In genomic region chr3:43307649-43308048, GRCh38 we compare ENCODE assay signal across 18 cellular contexts. TPM values are rescaled to one million over a fixed set of nuclear protein-coding genes. Genes with fewer than 3 reads are reported as not detected.
A peak's percentile ranks its signal among the peaks of the same experiment; 100 is the strongest.
DNase-seq lines count a peak whose midpoint lies in the region; ATAC-seq lines count a peak whose summit lies in the region.
"Had no signal": no experiment of that assay in that cellular context is flagged by ENCODE, and none has a peak within 500 bp of the region (broad histone marks: within the 10 kb centered on the region; RNA-seq: fewer than 3 reads in every experiment).

No MANE protein-coding gene starts in this region.

- H3K9me3 Mint-ChIP-seq in activated naive CD4-positive, alpha-beta T cell treated with anti-CD3 and anti-CD28 coated beads, Interleukin-2, amount 10 ng/mL, durations not matched to agents 7 days and 5 days, result no peaks in the 10 kb centered on the region
- H3K9me3 Mint-ChIP-seq in central memory CD8-positive, alpha-beta T cell, result no peaks in the 10 kb centered on the region
- H3K9me3 Mint-ChIP-seq in stimulated activated naive B cell treated with anti-CD40 and anti-IgM and Interleukin-4, amounts not matched to agents 10 μg/mL and 1 μg/mL and 100 μg/mL, for 72 hours, result peaks cover 2 to 3% of the 10 kb centered on the region in 2 donors

- no peak overlapping the region for H3K4me3 Mint-ChIP-seq in activated naive CD4-positive, alpha-beta T cell treated with anti-CD3 and anti-CD28 coated beads, Interleukin-2, amount 10 ng/mL, durations not matched to agents 7 days and 5 days
- peak overlapping the region; percentile 68 for H3K4me3 Mint-ChIP-seq in T-helper 17 cell
- H3K4me3 Mint-ChIP-seq in central memory CD8-positive, alpha-beta T cell, result peak overlapping the region; percentile 14
- H3K4me3 Mint-ChIP-seq in stimulated activated naive B cell treated with anti-CD40 and anti-IgM and Interleukin-4, amounts not matched to agents 10 μg/mL and 1 μg/mL and 100 μg/mL, for 72 hours, result peak overlapping the region in 1 of 2 donors; percentile 50

- peak overlapping the region; percentile 39 for H3K27ac Mint-ChIP-seq in activated naive CD4-positive, alpha-beta T cell treated with anti-CD3 and anti-CD28 coated beads, Interleukin-2, amount 10 ng/mL, durations not matched to agents 7 days and 5 days
- peak overlapping the region; percentile 53 for H3K27ac Mint-ChIP-seq in T-helper 17 cell
- peak overlapping the region; percentile 14 for H3K27ac Mint-ChIP-seq in central memory CD8-positive, alpha-beta T cell (ENCODE audit: low read depth)
- peak overlapping the region; percentile 22 for H3K27ac Mint-ChIP-seq in stimulated activated naive B cell treated with anti-CD40 and anti-IgM and Interleukin-4, amounts not matched to agents 10 μg/mL and 1 μg/mL and 100 μg/mL, for 72 hours

- H3K4me1 Mint-ChIP-seq in activated naive CD4-positive, alpha-beta T cell treated with anti-CD3 and anti-CD28 coated beads, Interleukin-2, amount 10 ng/mL, durations not matched to agents 7 days and 5 days, result peaks cover 61% of the 10 kb centered on the region
- peaks cover 56% of the 10 kb centered on the region for H3K4me1 Mint-ChIP-seq in T-helper 17 cell
- peaks cover 67% of the 10 kb centered on the region for H3K4me1 Mint-ChIP-seq in central memory CD8-positive, alpha-beta T cell
- H3K4me1 Mint-ChIP-seq in stimulated activated naive B cell treated with anti-CD40 and anti-IgM and Interleukin-4, amounts not matched to agents 10 μg/mL and 1 μg/mL and 100 μg/mL, for 72 hours, result peaks cover 27 to 61% of the 10 kb centered on the region in 2 donors

- H3K36me3 Mint-ChIP-seq in activated naive CD4-positive, alpha-beta T cell treated with anti-CD3 and anti-CD28 coated beads, Interleukin-2, amount 10 ng/mL, durations not matched to agents 7 days and 5 days, result peaks cover 82% of the 10 kb centered on the region
- peaks cover 17% of the 10 kb centered on the region for H3K36me3 Mint-ChIP-seq in T-helper 17 cell (ENCODE audit: low read depth)
- H3K36me3 Mint-ChIP-seq in central memory CD8-positive, alpha-beta T cell (ENCODE audit: insufficient read depth), result peaks cover 70% of the 10 kb centered on the region
- H3K36me3 Mint-ChIP-seq in stimulated activated naive B cell treated with anti-CD40 and anti-IgM and Interleukin-4, amounts not matched to agents 10 μg/mL and 1 μg/mL and 100 μg/mL, for 72 hours, result peaks cover 32 to 59% of the 10 kb centered on the region in 2 donors

- no peaks in the 10 kb centered on the region for H3K9me3 ChIP-seq in T-helper 17 cell (ENCODE audit: control insufficient read depth, low read length, poor library complexity, severe bottlenecking)
- H3K9me3 ChIP-seq: sigmoid colon, testis had no signal

- ATAC-seq in T-helper 17 cell, result no peak
- ATAC-seq in central memory CD8-positive, alpha-beta T cell (replicated peaks; ENCODE audit: extremely low read depth, poor library complexity, severe bottlenecking), result no peak
- peak in 1 of 2 donors; percentile 42 for ATAC-seq in stimulated activated naive B cell treated with anti-CD40 and anti-IgM and Interleukin-4, amounts not matched to agents 10 μg/mL and 1 μg/mL and 100 μg/mL, for 72 hours (replicated peaks)
- ATAC-seq: foreskin keratinocyte, HCT116 had no signal

- CTCF ChIA-PET in activated naive CD4-positive, alpha-beta T cell treated with anti-CD3 and anti-CD28 coated beads, Interleukin-2, amount 10 ng/mL, durations not matched to agents 7 days and 5 days (lab: Charles Lee), result interaction anchor here (0.8 kb wide), 1 partner anchor 145 kb away, joined by 5 read pairs; no protein-coding TSS in a partner anchor

- no peaks in the 10 kb centered on the region for H3K27me3 Mint-ChIP-seq in activated naive CD4-positive, alpha-beta T cell treated with anti-CD3 and anti-CD28 coated beads, Interleukin-2, amount 10 ng/mL, durations not matched to agents 7 days and 5 days
- H3K27me3 Mint-ChIP-seq in T-helper 17 cell, result no peaks in the 10 kb centered on the region
- H3K27me3 Mint-ChIP-seq in central memory CD8-positive, alpha-beta T cell, result no peaks in the 10 kb centered on the region
- no peaks in the 10 kb centered on the region for H3K27me3 Mint-ChIP-seq in stimulated activated naive B cell treated with anti-CD40 and anti-IgM and Interleukin-4, amounts not matched to agents 10 μg/mL and 1 μg/mL and 100 μg/mL, for 72 hours

- DNase-seq in activated naive CD4-positive, alpha-beta T cell treated with anti-CD3 and anti-CD28 coated beads, Interleukin-2, amount 10 ng/mL, durations not matched to agents 7 days and 5 days, result no peak
- DNase-seq in activated naive CD4-positive, alpha-beta T cell (lab: John Stamatoyannopoulos, UW), result no peak
- DNase-seq in T-helper 17 cell, result no peak
- DNase-seq in central memory CD8-positive, alpha-beta T cell (ENCODE audit: low spot score in 2 of 2), result no peak
- DNase-seq in stimulated activated naive B cell treated with anti-CD40 and anti-IgM and Interleukin-4, amounts not matched to agents 10 μg/mL and 1 μg/mL and 100 μg/mL, for 72 hours, result no peak
- no peak for DNase-seq in OCI-M1 (lab: John Stamatoyannopoulos, UW)
- DNase-seq in NCI-H2227 (lab: John Stamatoyannopoulos, UW; ENCODE audit: unreplicated experiment), result no peak
- DNase-seq in NCI-H2196 (lab: John Stamatoyannopoulos, UW; ENCODE audit: unreplicated experiment), result no peak
- DNase-seq: DMS53; foreskin keratinocyte; GDM1; NCI-H1417 treated with DMSO at 0.1 percent for 48 hours; NCI-H524; posterior cingulate gyrus; sigmoid colon; stimulated activated CD8-positive, alpha-beta memory T cell treated with anti-CD3 and anti-CD28 coated beads, Interleukin-4, amount 100 ng/mL, for 48 hours; testis had no signal

RNA-seq across cellular contexts. Expression of gene SNRK, which starts 21.3 kb away (rescaled TPM):
- total RNA-seq in T-helper 17 cell, result 100 to 1,000 TPM; 127 to 159 TPM
